Comparison of ENCODE assay signal across 8 cellular contexts in genomic region chr1:28247603-28248272, GRCh38. TPM values are rescaled to one million over a fixed set of nuclear protein-coding genes. Genes with fewer than 3 reads are reported as not detected.
DNase-seq lines count a peak whose midpoint lies in the region; ATAC-seq and TF ChIP-seq lines count a peak whose summit lies in the region.

No MANE protein-coding gene starts in this region.

- peak overlapping the region; percentile 83 to 93 (median 86) for H3K4me3 Mint-ChIP-seq in T-cell

- H3K9me3 ChIP-seq in gastrocnemius medialis = no peaks in the 10 kb centered on the region

- TF ChIP-seq CTCF in fibroblast of mammary gland (conservative IDR thresholded peaks at IDR 0.05; ENCODE audit: control insufficient read depth, insufficient read depth, low read depth, low read length) (no peak), gastrocnemius medialis (IDR thresholded peaks at IDR 0.05 in 4 of 5, conservative IDR thresholded peaks at IDR 0.05 in 1 of 5) (no peak)

- no peaks in the 10 kb centered on the region for H3K27me3 ChIP-seq in H7 (ENCODE audit: control insufficient read depth, insufficient read depth, low read length)
- no peaks in the 10 kb centered on the region for H3K27me3 ChIP-seq in gastrocnemius medialis

- POLR2A ChIA-PET in T-cell (lab: Charles Lee) = interaction anchor here (0.7 to 4.6 kb wide), 3 partner anchors 12 to 123 kb away, joined by 3 to 37 read pairs (median 19); partner anchors contain the start of genes ATP5IF1 (in 1 of the 2) and MED18 (in 1 of the 2)

- H3K27me3 Mint-ChIP-seq in T-cell = no peaks in the 10 kb centered on the region

- H3K36me3 ChIP-seq in H7 (replicated peaks; ENCODE audit: control insufficient read depth, insufficient read depth, low read length) (peaks cover 1% of the 10 kb centered on the region), gastrocnemius medialis (no peaks in the 10 kb centered on the region)

- in situ Hi-C loops in gastrocnemius medialis (cut with MboI; ENCODE audit: low sequenced_read_pairs in 4 of 4) = loop anchor here in 2 of 4 donors (5.0 to 10.0 kb wide), 2 partner anchors 80 to 257 kb away; partner anchors contain the start of genes RCC1 (in 2 of the 2) and MED18 (in 1 of the 2)

- ATAC-seq in T-cell (replicated peaks in 1 of 4) (no peak), gastrocnemius medialis (no peak)

- peak overlapping the region; percentile 94 to 99 (median 95) for H3K27ac ChIP-seq in gastrocnemius medialis

- H3K9me3 Mint-ChIP-seq in T-cell = no peaks in the 10 kb centered on the region

- intact Hi-C loops in gastrocnemius medialis (cut with DNase I; ENCODE audit: low total_unique reads) = loop anchor here (1.0 to 5.0 kb wide), 5 partner anchors 82 to 400 kb away; partner anchors contain the start of genes MED18, PHACTR4, RCC1 and RNU11

- TF ChIP-seq POLR2A in gastrocnemius medialis (IDR thresholded peaks at IDR 0.05) = no peak

- H3K4me1 ChIP-seq in gastrocnemius medialis = peaks cover 42 to 47% of the 10 kb centered on the region in 2 donors

- CTCF ChIA-PET in T-cell (lab: Charles Lee) = interaction anchor here (0.6 to 2.7 kb wide), 23 partner anchors 9 to 629 kb away, joined by 3 to 20 read pairs (median 5); partner anchors contain the start of genes ATP5IF1 (in 1 of the 2), MED18 (in 1 of the 2), PHACTR4 (in 1 of the 2) and RCC1 (in 1 of the 2)

- peaks cover 50 to 58% (median 57%) of the 10 kb centered on the region in 3 donors for H3K4me1 Mint-ChIP-seq in T-cell

- no peak for DNase-seq in H7
- peak in 4 of 34 experiments; percentile 4 to 20 (median 14) for DNase-seq in T-cell
- DNase-seq in fibroblast of mammary gland (ENCODE audit: low read depth) = no peak
- DNase-seq in gastrocnemius medialis = no peak
- no peak for DNase-seq in NCI-H2227 treated with DMSO at 0.1 percent for 48 hours (lab: John Stamatoyannopoulos, UW)
- no peak for DNase-seq in central memory CD4-positive, alpha-beta T cell
- no peak for DNase-seq in kidney tubule cell (ENCODE audit: low spot score)
- DNase-seq in activated gamma-delta T cell (lab: John Stamatoyannopoulos, UW) = no peak

- H3K4me3 ChIP-seq in H7 (ENCODE audit: insufficient read depth, low read depth, low read length) = peak overlapping the region; percentile 14
- H3K4me3 ChIP-seq in fibroblast of mammary gland (ENCODE audit: control insufficient read depth, low read depth, low read length) = peak overlapping the region; percentile 37
- H3K4me3 ChIP-seq in gastrocnemius medialis = peak overlapping the region; percentile 36 to 82 (median 58)

- H3K36me3 Mint-ChIP-seq in T-cell = no peaks in the 10 kb centered on the region

- H3K27ac Mint-ChIP-seq in T-cell = peak overlapping the region; percentile 88 to 94

RNA-seq across cellular contexts. Expression of gene SESN2, which starts 11.6 kb away (rescaled TPM):
- total RNA-seq in H7 (2014; rRNA removed; shearing (Covaris generic)) = 34.9 and 36.0 TPM in 2 replicates
- total RNA-seq in T-cell (10 to 100 TPM in 1 of 5 donors, 1 to 10 TPM in 4; 7.1 to 11.9 (median 8.6) TPM), gastrocnemius medialis (10 to 100 TPM in 2 of 4 donors, 1 to 10 TPM in 2; 5.6 to 18.9 (median 12.4) TPM)

RNA-seq across cellular contexts. Expression of gene ATP5IF1, which starts 11.8 kb away (rescaled TPM):
- total RNA-seq in H7 (2014; rRNA removed; shearing (Covaris generic)) = 211 and 240 TPM in 2 replicates
- total RNA-seq in T-cell (100 to 1,000 TPM in 1 of 5 donors, 10 to 100 TPM in 4; 74.4 to 106 (median 93.5) TPM), gastrocnemius medialis (100 to 1,000 TPM; 125 to 333 (median 193) TPM)

RNA-seq across cellular contexts. Expression of gene DNAJC8, which starts 14.9 kb away (rescaled TPM):
- 115 and 117 TPM in 2 replicates for total RNA-seq in H7 (2014; rRNA removed; shearing (Covaris generic))
- total RNA-seq in T-cell (10 to 100 TPM; 61.8 to 68.0 (median 67.2) TPM), gastrocnemius medialis (10 to 100 TPM; 37.6 to 56.1 (median 51.2) TPM)
